ENCODE assay signal across 26 cellular contexts in the genomic region with DNA sequence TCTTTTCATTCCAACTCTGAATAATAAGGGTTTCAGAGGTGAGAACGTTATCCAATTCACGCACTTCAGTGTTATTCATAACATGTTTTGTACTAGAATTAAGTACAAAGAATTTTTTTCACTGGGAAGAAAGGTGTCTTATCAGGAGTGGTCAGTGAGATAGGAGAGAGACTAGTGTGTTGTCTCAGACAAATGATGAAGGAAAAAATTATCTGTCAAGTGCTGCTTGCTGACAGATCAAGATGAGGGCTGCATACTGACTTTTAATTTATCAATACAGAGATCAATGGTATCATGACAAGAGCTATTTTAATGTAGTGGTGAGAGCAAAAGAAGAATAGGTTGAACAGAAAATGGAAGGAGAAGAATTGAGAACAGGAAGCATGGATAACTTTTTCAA.
"Had no signal": no experiment of that assay in that cellular context is flagged by ENCODE, and none has a peak within 500 bp of the region (broad histone marks: within the 10 kb centered on the region; RNA-seq: fewer than 3 reads in every experiment).

No MANE protein-coding gene starts in this region.

- H3K4me1 ChIP-seq: esophagus squamous epithelium, gastrocnemius medialis, heart right ventricle, left lung, lower lobe of right lung had no signal

- H3K4me1 Mint-ChIP-seq: mesothelial cell of epicardium; naive B cell; naive thymus-derived CD8-positive, alpha-beta T cell had no signal

- H3K27me3 Mint-ChIP-seq: naive B cell had no signal

- H3K4me3 ChIP-seq: coronary artery, dorsolateral prefrontal cortex, esophagus squamous epithelium, gastrocnemius medialis, heart right ventricle, left lung, lower lobe of right lung, mucosa of descending colon had no signal

- H3K27ac Mint-ChIP-seq: mesothelial cell of epicardium; naive thymus-derived CD8-positive, alpha-beta T cell had no signal

- H3K9me3 ChIP-seq: esophagus squamous epithelium, gastrocnemius medialis, left lung, lower lobe of right lung, mucosa of descending colon had no signal

- DNase-seq: dermis blood vessel endothelial cell; dorsolateral prefrontal cortex; effector CD4-positive, alpha-beta T cell; effector memory CD4-positive, alpha-beta T cell; esophagus squamous epithelium; foreskin fibroblast; foreskin melanocyte; gastrocnemius medialis; glutamatergic neuron; head of caudate nucleus; heart right ventricle; hippocampal formation; left cardiac atrium; left lung; left ventricle myocardium superior; lower lobe of right lung; mesenchymal stem cell; mucosa of descending colon; naive B cell; naive thymus-derived CD8-positive, alpha-beta T cell had no signal

- H3K36me3 ChIP-seq: esophagus squamous epithelium, gastrocnemius medialis, heart right ventricle, left lung, lower lobe of right lung had no signal

- H3K4me3 Mint-ChIP-seq: mesothelial cell of epicardium; naive B cell; naive thymus-derived CD8-positive, alpha-beta T cell had no signal

- H3K36me3 Mint-ChIP-seq: mesothelial cell of epicardium; naive B cell; naive thymus-derived CD8-positive, alpha-beta T cell had no signal

- ATAC-seq: esophagus mucosa; gastrocnemius medialis; heart right ventricle; left cardiac atrium; left lung; left ventricle myocardium superior; lower lobe of right lung; mucosa of descending colon; naive thymus-derived CD8-positive, alpha-beta T cell had no signal

- H3K27ac ChIP-seq: coronary artery, dorsolateral prefrontal cortex, esophagus squamous epithelium, gastrocnemius medialis, heart right ventricle, left lung, lower lobe of right lung had no signal

- H3K27me3 ChIP-seq: dorsolateral prefrontal cortex, esophagus squamous epithelium, gastrocnemius medialis, heart right ventricle, left lung had no signal

- FAIRE-seq: endothelial cell of umbilical vein, islet of Langerhans, keratinocyte had no signal
